18 cellular contexts compared by ENCODE assay signal in the genomic region with DNA sequence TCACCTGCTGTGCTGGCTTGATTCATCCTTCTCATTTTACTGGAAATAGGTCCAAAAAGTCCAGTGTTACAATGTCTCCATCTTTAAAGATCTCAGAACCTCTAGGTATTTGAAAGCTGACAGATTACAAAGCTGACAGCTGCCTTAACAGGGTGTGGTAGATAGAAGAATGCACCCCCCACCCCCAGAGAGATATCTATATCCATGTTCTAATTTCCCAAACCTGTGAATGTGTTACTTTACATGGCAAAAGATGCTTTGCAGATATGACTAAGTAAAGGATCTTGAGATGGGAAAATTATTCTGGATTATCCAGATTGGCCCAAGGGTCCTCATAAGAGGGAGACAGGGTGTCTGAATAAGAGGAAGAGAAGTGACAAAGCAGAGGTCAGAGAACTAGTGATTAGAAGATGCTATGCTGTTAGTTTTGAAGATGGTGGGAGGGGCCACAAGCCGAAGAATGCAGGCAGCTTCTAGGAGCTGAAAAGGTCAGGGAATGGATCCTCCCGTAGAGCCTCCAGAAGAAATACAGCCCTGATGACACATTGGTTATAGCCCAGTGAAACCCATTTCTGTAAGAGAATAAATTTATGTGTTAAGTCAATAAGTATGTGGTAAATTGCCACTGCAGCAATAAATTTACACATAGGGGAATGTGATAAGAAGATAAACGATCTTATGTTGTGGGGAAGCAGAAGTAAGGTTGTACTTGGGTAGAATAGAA. TPM values are rescaled to one million over a fixed set of nuclear protein-coding genes. Genes with fewer than 3 reads are reported as not detected.
A peak's percentile ranks its signal among the peaks of the same experiment; 100 is the strongest.
DNase-seq lines count a peak whose midpoint lies in the region; ATAC-seq, FAIRE-seq and TF ChIP-seq lines count a peak whose summit lies in the region.
"Had no signal": no experiment of that assay in that cellular context is flagged by ENCODE, and none has a peak within 500 bp of the region (broad histone marks: within the 10 kb centered on the region; RNA-seq: fewer than 3 reads in every experiment).

No MANE protein-coding gene starts in this region.

- in situ Hi-C loops in HepG2 (cut with HindIII; ENCODE audit: extremely low pct_ligation_motif_present, low pct_unique_long_range_greater_than_20kb) = no loop called here
- in situ Hi-C loops in transverse colon (cut with MboI; ENCODE audit: low pct_ligation_motif_present in 1 of 4, low pct_unique_long_range_greater_than_20kb in 1 of 4, low sequenced_read_pairs in 3 of 4) = no loop called here

- FAIRE-seq in kidney (lab: Jason Lieb, UNC) (no peak), HepG2 (lab: Jason Lieb, UNC) (no peak)
- FAIRE-seq: G401.6, GM12892 had no signal

- intact Hi-C loops in kidney (cut with DNase I) = no loop called here
- intact Hi-C loops in HepG2 (cut with micrococcal nuclease; ENCODE audit: unreplicated experiment) = no loop called here
- intact Hi-C loops in transverse colon (cut with DNase I; ENCODE audit: low total_unique reads) = no loop called here

- no peak for TF ChIP-seq RAD21 in HepG2 (CRISPR knock-in tag; IDR thresholded peaks at IDR 0.05)

- WGBS in HepG2 (ENCODE audit: low lambda C conversion rate) = 25% methylated on average over 3 of the region's 3 CpGs
- WGBS in transverse colon (ENCODE audit: low coverage in 1 of 2), 2 donors = 64 to 65% methylated on average over 3 of the region's 3 CpGs

- H4K20me1 ChIP-seq in osteoblast (ENCODE audit: insufficient read depth, low read length) (no peaks in the 10 kb centered on the region), HepG2 (ENCODE audit: insufficient read depth, low read length) (no peaks in the 10 kb centered on the region)
- H4K20me1 ChIP-seq: BLaER1 treated with 17β-estradiol and CSF1 and Interleukin-3, amounts not matched to agents 10 nM and 100 nM had no signal

- H3K27ac ChIP-seq in coronary artery (no peak overlapping the region), osteoblast (ENCODE audit: low read depth, low read length) (peak overlapping the region; percentile 48), kidney (ENCODE audit: low read depth in 2 of 2, low read length in 2 of 2) (no peak overlapping the region), HepG2 (ENCODE audit: extremely low read length, insufficient read depth, low read length) (no peak overlapping the region), transverse colon (no peak overlapping the region)
- H3K27ac ChIP-seq: BLaER1 treated with 17β-estradiol and CSF1 and Interleukin-3, amounts not matched to agents 10 nM and 100 nM; SK-N-MC had no signal

- H3K4me1 ChIP-seq in osteoblast (ENCODE audit: insufficient read depth, low read length) (peaks cover 58% of the 10 kb centered on the region), kidney (ENCODE audit: control insufficient read depth in 1 of 2, insufficient read depth in 1 of 2, low read depth in 1 of 2, low read length in 2 of 2) (no peaks in the 10 kb centered on the region), HepG2 (ENCODE audit: insufficient read depth, low read length) (no peaks in the 10 kb centered on the region), transverse colon (no peaks in the 10 kb centered on the region)
- H3K4me1 ChIP-seq: BLaER1 treated with 17β-estradiol and CSF1 and Interleukin-3, amounts not matched to agents 10 nM and 100 nM had no signal

- BruUV-seq in HepG2 (replicated peaks; lab: Mats Ljungman, UMichigan) = no TSS peak

- no peak for ATAC-seq in HepG2
- ATAC-seq: GM23338 had no signal

- H3K27me3 ChIP-seq in osteoblast (ENCODE audit: insufficient read depth, low read length) = no peaks in the 10 kb centered on the region
- H3K27me3 ChIP-seq in HepG2 (ENCODE audit: control insufficient read depth in 1 of 2, insufficient read depth in 2 of 2, low read length in 2 of 2) = peaks cover 1 to 15% of the 10 kb centered on the region in 2 experiments; a peak in 3 of 5 replicates
- no peaks in the 10 kb centered on the region for H3K27me3 ChIP-seq in transverse colon
- H3K27me3 ChIP-seq: BLaER1 treated with 17β-estradiol and CSF1 and Interleukin-3, amounts not matched to agents 10 nM and 100 nM had no signal

- POLR2A ChIA-PET in HepG2 (lab: Yijun Ruan, JAX) = no interaction called here

- H3K9ac ChIP-seq in kidney (ENCODE audit: low read length in 2 of 2) (no peak overlapping the region), HepG2 (ENCODE audit: insufficient read depth, low read depth, low read length) (no peak overlapping the region)
- H3K9ac ChIP-seq: BLaER1 treated with 17β-estradiol and CSF1 and Interleukin-3, amounts not matched to agents 10 nM and 100 nM had no signal

- H3K79me2 ChIP-seq in osteoblast (ENCODE audit: insufficient read depth, low read length) (no peaks in the 10 kb centered on the region), HepG2 (ENCODE audit: insufficient read depth, low read length) (no peaks in the 10 kb centered on the region)

- H3K4me3 ChIP-seq in coronary artery (no peak overlapping the region), osteoblast (ENCODE audit: insufficient read depth, low read length) (no peak overlapping the region), kidney (ENCODE audit: low read length in 2 of 2) (no peak overlapping the region), HepG2 (replicated peaks in 1 of 3; ENCODE audit: insufficient read depth in 1 of 3, low read depth in 2 of 3, low read length in 3 of 3) (no peak overlapping the region), transverse colon (no peak overlapping the region)
- H3K4me3 ChIP-seq: BLaER1 treated with 17β-estradiol and CSF1 and Interleukin-3, amounts not matched to agents 10 nM and 100 nM; GM23338; SK-N-MC had no signal

- H3K9me3 ChIP-seq in osteoblast (ENCODE audit: low read depth, low read length) (no peaks in the 10 kb centered on the region), kidney (ENCODE audit: control insufficient read depth in 1 of 2, low read length in 2 of 2) (no peaks in the 10 kb centered on the region), HepG2 (ENCODE audit: low read length) (no peaks in the 10 kb centered on the region), transverse colon (no peaks in the 10 kb centered on the region)

- DNase-seq in EH (ENCODE audit: low read depth) (peak; percentile 73), LHCN-M2 (ENCODE audit: low read depth) (peak; percentile 42), coronary artery (ENCODE audit: low spot score) (peak; percentile 2), osteoblast (ENCODE audit: insufficient read length, low spot score, missing footprints) (peak; percentile 62), iPS-NIHi7 (ENCODE audit: extremely low spot score) (no peak), kidney (no peak), HepG2 (ENCODE audit: low spot score) (no peak), transverse colon (no peak)
- DNase-seq: Karpas-422, MV-4-11, NCI-H1417 treated with DMSO at 0.1 percent for 48 hours, NCI-H2081, NCI-H2227 treated with DMSO at 0.1 percent for 48 hours had no signal

- TF ChIP-seq CTCF in coronary artery (IDR thresholded peaks at IDR 0.05) (no peak), osteoblast (IDR thresholded peaks at IDR 0.05; ENCODE audit: extremely low read depth, low read depth, low read length) (no peak), kidney (IDR thresholded peaks at IDR 0.05; ENCODE audit: borderline replicate concordance, extremely low read depth, insufficient read depth) (no peak), HepG2 (CRISPR knock-in tag; IDR thresholded peaks at IDR 0.05) (no peak), transverse colon (IDR thresholded peaks at IDR 0.05) (no peak)

- CTCF ChIA-PET in HepG2 (lab: Yijun Ruan, JAX; ENCODE audit: low intra/inter-chr PET ratio, low total read pairs) = no interaction called here

- no peak overlapping the region for H2AFZ ChIP-seq in osteoblast (ENCODE audit: low read length)
- no peak overlapping the region for H2AFZ ChIP-seq in HepG2 (ENCODE audit: low read length)
- H2AFZ ChIP-seq: GM23338 had no signal

- H3K4me2 ChIP-seq in osteoblast (ENCODE audit: insufficient read depth, low read length) (peak overlapping the region; percentile 59), HepG2 (ENCODE audit: low read depth, low read length) (no peak overlapping the region)
- H3K4me2 ChIP-seq: BLaER1 treated with 17β-estradiol and CSF1 and Interleukin-3, amounts not matched to agents 10 nM and 100 nM; GM23338 had no signal

- TF ChIP-seq POLR2A in HepG2 (IDR thresholded peaks at IDR 0.05; ENCODE audit: insufficient read depth in 1 of 2, low read depth in 2 of 2, low read length in 2 of 2) = no peak
- TF ChIP-seq POLR2A in transverse colon (IDR thresholded peaks at IDR 0.05) = no peak

- H3K36me3 ChIP-seq in osteoblast (ENCODE audit: insufficient read depth, low read length) (no peaks in the 10 kb centered on the region), kidney (ENCODE audit: control insufficient read depth in 1 of 2, insufficient read depth in 2 of 2, low read length in 2 of 2) (no peaks in the 10 kb centered on the region), HepG2 (replicated peaks in 1 of 2; ENCODE audit: control insufficient read depth in 1 of 2, insufficient read depth in 2 of 2, low read length in 2 of 2) (no peaks in the 10 kb centered on the region), transverse colon (no peaks in the 10 kb centered on the region)
- H3K36me3 ChIP-seq: BLaER1 treated with 17β-estradiol and CSF1 and Interleukin-3, amounts not matched to agents 10 nM and 100 nM had no signal

- TF ChIP-seq EP300 in HepG2 (IDR thresholded peaks at IDR 0.05; ENCODE audit: low read depth in 2 of 2, low read length in 2 of 2) (no peak), HepG2 (CRISPR knock-in tag; IDR thresholded peaks at IDR 0.05; ENCODE audit: borderline replicate concordance) (no peak), transverse colon (IDR thresholded peaks at IDR 0.05; ENCODE audit: low read depth) (no peak)

RNA-seq across cellular contexts. Expression of gene FSTL1, which starts 21.5 kb away (rescaled TPM):
- total RNA-seq in LHCN-M2 (2014; rRNA removed) (194 and 212 TPM in 2 replicates), osteoblast (1,825 and 2,074 TPM in 2 replicates), kidney (193 TPM), HepG2 (2016; rRNA removed; fragmentation: Illumina TruSeq; extraction: Trizol) (0.07 and 0.17 TPM in 2 replicates), transverse colon (100 to 1,000 TPM in 1 of 4 donors, 10 to 100 TPM in 3; 81.2 to 106 (median 91.8) TPM)
- 289 TPM for polyA plus RNA-seq in LHCN-M2 (2012)
- polyA plus RNA-seq in kidney (ENCODE audit: insufficient read depth, low read depth, low replicate concordance) (31.1 TPM), HepG2 (2011; rRNA removed) (0.18 and 0.29 TPM in 2 replicates)
- not detected in 2 replicates for total RNA-seq in HepG2 (2016; cell fraction: cytosol; rRNA removed; fragmentation: Illumina TruSeq; extraction: Trizol; ENCODE audit: low read depth)
- 0.19 and 0.30 TPM in 2 replicates for total RNA-seq in HepG2 (2016; cell fraction: insoluble cytoplasmic fraction; rRNA removed; fragmentation: Illumina TruSeq; extraction: Trizol)
- 0.14 TPM in 1 of 2 replicates, not detected in the other for total RNA-seq in HepG2 (2016; cell fraction: membrane; rRNA removed; fragmentation: Illumina TruSeq; extraction: Trizol)
- total RNA-seq in HepG2 (2016; cell fraction: nucleus; rRNA removed; fragmentation: Illumina TruSeq; extraction: Trizol) = 0.22 and 0.25 TPM in 2 replicates
- polyA plus RNA-seq in HepG2 (2011; cell fraction: cytosol; rRNA removed) = 0.12 and 0.40 TPM in 2 replicates
- polyA plus RNA-seq in HepG2 (2011; cell fraction: nucleus; rRNA removed) = 0.64 and 1.1 TPM in 2 replicates
- 0.11 and 0.23 TPM in 2 replicates for polyA plus RNA-seq in HepG2 (2012)
- not detected in 2 replicates for polyA plus RNA-seq in HepG2 (2016; cell fraction: cytosol; fragmentation: Illumina TruSeq; extraction: Trizol; ENCODE audit: low read depth)
- polyA plus RNA-seq in HepG2 (2016; cell fraction: insoluble cytoplasmic fraction; fragmentation: Illumina TruSeq; extraction: Trizol; ENCODE audit: low read depth) = 0.14 and 0.49 TPM in 2 replicates
- 0.03 and 0.05 TPM in 2 replicates for polyA plus RNA-seq in HepG2 (2016; cell fraction: membrane; fragmentation: Illumina TruSeq; extraction: Trizol; ENCODE audit: low read depth)
- polyA plus RNA-seq in HepG2 (2016; cell fraction: nucleus; fragmentation: Illumina TruSeq; extraction: Trizol; ENCODE audit: insufficient read depth, low read depth) = not detected in 2 replicates
- 1.3 and 8.9 TPM in 2 replicates for polyA minus RNA-seq in HepG2 (2011; rRNA and poly(A)+ RNA removed; ENCODE audit: low replicate concordance)
- 0.69 TPM in 1 of 2 replicates, not detected in the other for polyA minus RNA-seq in HepG2 (2011; cell fraction: cytosol; rRNA and poly(A)+ RNA removed)
- polyA minus RNA-seq in HepG2 (2011; cell fraction: nucleus; rRNA and poly(A)+ RNA removed) = 0.62 and 2.8 TPM in 2 replicates

Comparison
In these comparisons a context has a peak if more than half of its experiments do, and no peak if none do; other contexts are left out.
1. DNase-seq: peak in EH (single experiment), LHCN-M2 (single experiment), coronary artery (single experiment) and osteoblast (single experiment); none in iPS-NIHi7 (single experiment), kidney (single experiment), HepG2 (single experiment) and transverse colon (single experiment).
2. RNA of gene FSTL1, which starts 21.5 kb away (total RNA-seq): 1,825 to 2,074 TPM in osteoblast, 194 to 212 TPM in LHCN-M2, 193 TPM in kidney (single experiment) and 81.2 to 106 TPM in transverse colon; 0.07 to 0.30 TPM in HepG2; every median in the first group is over 10 times any median in the second.